Comparison of ENCODE assay signal across 29 cellular contexts in the genomic region with DNA sequence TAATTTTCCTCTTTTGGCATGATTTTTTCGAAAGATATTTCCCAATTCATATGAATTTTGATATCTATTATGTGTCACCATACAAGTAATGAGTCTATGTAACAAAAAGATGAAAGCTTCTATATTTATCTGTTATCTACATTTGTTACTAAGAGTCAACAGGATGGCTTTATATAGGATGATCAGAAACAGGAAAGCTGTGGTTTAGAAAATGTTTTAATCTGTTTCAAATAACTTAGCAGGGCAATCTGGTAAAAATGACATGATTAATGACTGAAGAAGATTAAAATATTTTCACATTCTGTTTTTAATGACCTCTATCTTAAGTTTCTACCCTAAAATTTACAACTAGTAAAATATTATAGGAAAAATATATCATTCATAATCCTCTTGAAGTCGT.
"Had no signal": no experiment of that assay in that cellular context is flagged by ENCODE, and none has a peak within 500 bp of the region (broad histone marks: within the 10 kb centered on the region; RNA-seq: fewer than 3 reads in every experiment).

No MANE protein-coding gene starts in this region.

- H3K4me3 ChIP-seq: cardiac muscle cell, colonic mucosa, Peyer's patch, SJCRH30 had no signal

- DNase-seq: activated CD4-positive, alpha-beta memory T cell treated with anti-CD3 and anti-CD28 coated beads, Interleukin-2, amount 10 ng/mL, durations not matched to agents 7 days and 5 days; activated CD4-positive, alpha-beta T cell treated with anti-CD3 and anti-CD28 coated beads for 36 hours; activated CD4-positive, alpha-beta T cell treated with anti-CD3 and anti-CD28 coated beads, Interleukin-2, amount 50 U/mL, for 1 hour; activated gamma-delta T cell treated with Interleukin-2 at 50 U/mL for 16 hours; activated naive CD4-positive, alpha-beta T cell treated with anti-CD3 and anti-CD28 coated beads, Interleukin-2, amount 10 ng/mL, durations not matched to agents 7 days and 5 days; activated naive CD8-positive, alpha-beta T cell treated with anti-CD3 and anti-CD28 coated beads for 36 hours; activated T-cell treated with anti-CD3 and anti-CD28 coated beads, Interleukin-2, amount 50 U/mL, for 72 hours; brain microvascular endothelial cell; colonic mucosa; Karpas-422; NCI-H1048; NCI-H146; NCI-H1930; NCI-H2107; NCI-H2171 treated with DMSO at 0.1 percent for 48 hours; NCI-H226; NCI-H510A; NCI-H526 treated with DMSO at 0.1 percent for 48 hours; NCI-H82; NK-92 treated with Interleukin-12 subunit alpha and Interleukin-12 subunit beta, amount 100 ng/mL, for 24 hours; OCI-M1; Peyer's patch; Right ventricle myocardium superior; SJCRH30; T-helper 17 cell; T-helper 9 cell; WERI-Rb-1 had no signal

- H3K27ac ChIP-seq: brain microvascular endothelial cell, cardiac muscle cell, colonic mucosa, Peyer's patch, RWPE1, SJCRH30, WERI-Rb-1 had no signal

- H3K4me1 ChIP-seq: colonic mucosa, Peyer's patch, SJCRH30 had no signal

- H3K9me3 ChIP-seq: colonic mucosa, Peyer's patch, SJCRH30 had no signal

- ATAC-seq: activated CD4-positive, alpha-beta T cell treated with anti-CD3 and anti-CD28 coated beads for 36 hours; activated T-cell treated with anti-CD3 and anti-CD28 coated beads, Interleukin-2, amount 50 U/mL, for 72 hours; T-helper 17 cell had no signal

- H3K36me3 ChIP-seq: brain microvascular endothelial cell, cardiac muscle cell, colonic mucosa, Peyer's patch, SJCRH30, WERI-Rb-1 had no signal
